Comparison of ENCODE assay signal across 8 cellular contexts in genomic region chr9:96136992-96137665, GRCh38.
DNase-seq lines count a peak whose midpoint lies in the region; ATAC-seq and TF ChIP-seq lines count a peak whose summit lies in the region.

No MANE protein-coding gene starts in this region.

- no peaks in the 10 kb centered on the region for H3K36me3 ChIP-seq in right lobe of liver
- H3K36me3 ChIP-seq in upper lobe of right lung: no peaks in the 10 kb centered on the region

- TF ChIP-seq POLR2A in right lobe of liver (IDR thresholded peaks at IDR 0.05): no peak

- TF ChIP-seq CTCF in right lobe of liver (IDR thresholded peaks at IDR 0.05) (no peak), upper lobe of right lung (IDR thresholded peaks at IDR 0.05) (no peak)

- 16% methylated on average over 8 of the region's 8 CpGs for WGBS in right lobe of liver (ENCODE audit: insufficient coverage, low coverage, low lambda C conversion rate, missing lambda C conversion rate)

- H3K9me3 ChIP-seq in right lobe of liver (no peaks in the 10 kb centered on the region), upper lobe of right lung (no peaks in the 10 kb centered on the region)

- H3K27ac ChIP-seq in right lobe of liver: no peak overlapping the region
- H3K27ac ChIP-seq in upper lobe of right lung: peak overlapping the region; percentile 73

- DNase-seq in EH (ENCODE audit: low read depth) (peak; percentile 65), amygdala (lab: John Stamatoyannopoulos, UW) (peak in 40 of 56 donors; percentile 12 to 79 (median 38)), right lobe of liver (peak in 1 of 3 donors; percentile 41), upper lobe of right lung (no peak), 8988T (no peak)
- no peak for DNase-seq in stimulated activated CD4-positive, alpha-beta T cell treated with anti-CD3 and anti-CD28 coated beads, Interleukin-1b, Interleukin-23, amount 100 ng/mL, for 48 hours

- no peak overlapping the region for H3K4me3 ChIP-seq in right lobe of liver
- peak overlapping the region; percentile 23 for H3K4me3 ChIP-seq in upper lobe of right lung

- no peaks in the 10 kb centered on the region for H3K4me1 ChIP-seq in right lobe of liver
- peaks cover 20% of the 10 kb centered on the region for H3K4me1 ChIP-seq in upper lobe of right lung

- intact Hi-C loops in right lobe of liver (cut with DNase I): no loop called here
- intact Hi-C loops in upper lobe of right lung (cut with DNase I): no loop called here

- H3K27me3 ChIP-seq in right lobe of liver: no peaks in the 10 kb centered on the region
- no peaks in the 10 kb centered on the region for H3K27me3 ChIP-seq in upper lobe of right lung

- ATAC-seq in GM19455 (IDR thresholded peaks at IDR 0.05; ENCODE audit: unreplicated experiment): peak; percentile 92
- peak; percentile 93 for ATAC-seq in HG03457 (IDR thresholded peaks at IDR 0.05; ENCODE audit: unreplicated experiment)
- ATAC-seq in right lobe of liver: peak; percentile 68 to 85 (median 84)
- ATAC-seq in upper lobe of right lung: peak; percentile 77

Comparison
In these comparisons a context has a peak if more than half of its experiments do, and no peak if none do; other contexts are left out.
1. DNase-seq: peak in EH (single experiment) and amygdala (40 of 56); none in upper lobe of right lung (single experiment), stimulated activated CD4-positive, alpha-beta T cell treated with anti-CD3 and anti-CD28 coated beads, Interleukin-1b, Interleukin-23, amount 100 ng/mL, for 48 hours (single experiment) and 8988T (single experiment).
2. Peak in every context shown above with its lines, with median percentiles within 50 percentile points of each other: ATAC-seq.